Comparison of ENCODE assay signal across 9 cellular contexts in the genomic region with DNA sequence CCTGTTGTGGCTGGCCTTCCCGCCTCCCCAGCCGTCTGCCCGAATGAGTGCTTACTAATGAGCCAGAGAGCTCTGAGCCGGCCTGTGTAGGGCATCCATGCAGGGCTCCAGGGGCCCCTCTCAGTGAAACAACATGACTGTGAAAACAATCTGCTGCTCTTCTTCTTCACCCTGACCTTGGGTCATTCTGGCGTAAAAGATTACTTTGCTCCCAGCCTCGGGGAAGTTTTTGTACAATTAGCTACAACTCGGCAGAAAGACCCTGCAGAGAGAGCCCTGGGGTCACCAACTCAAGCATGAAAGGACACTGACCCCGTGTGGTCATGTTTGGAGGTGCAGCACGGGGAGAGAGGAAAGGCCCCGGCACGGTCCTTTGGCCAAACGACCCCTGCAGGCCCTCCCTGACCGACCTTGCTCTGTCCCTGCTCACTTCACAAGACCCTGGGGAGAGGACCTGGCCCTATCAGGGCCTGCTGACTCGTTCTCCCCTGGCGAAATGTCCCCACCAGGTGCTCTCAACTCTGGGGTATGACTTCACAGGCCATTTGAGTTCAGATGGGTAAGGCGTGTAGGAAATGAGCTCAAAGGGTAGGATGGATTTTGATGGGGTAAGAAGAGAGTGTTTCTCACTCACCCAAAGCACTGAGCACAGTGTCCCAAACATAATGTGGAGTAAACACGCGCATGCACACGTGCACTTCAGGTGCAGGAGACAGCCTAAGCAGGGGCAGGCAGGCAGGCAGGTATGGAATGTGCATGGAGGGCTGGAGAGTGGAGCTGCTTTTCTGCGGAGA. TPM values are rescaled to one million over a fixed set of nuclear protein-coding genes. Genes with fewer than 3 reads are reported as not detected.
DNase-seq lines count a peak whose midpoint lies in the region; ATAC-seq and TF ChIP-seq lines count a peak whose summit lies in the region.
"Had no signal": no experiment of that assay in that cellular context is flagged by ENCODE, and none has a peak within 500 bp of the region (broad histone marks: within the 10 kb centered on the region; RNA-seq: fewer than 3 reads in every experiment).

No MANE protein-coding gene starts in this region.

- H2AFZ ChIP-seq in KMS-11 (ENCODE audit: low read depth) = peak overlapping the region; percentile 84

- TF ChIP-seq CTCF in KMS-11 (conservative IDR thresholded peaks at IDR 0.05; ENCODE audit: low read depth, low read length) = peak; percentile 99
- TF ChIP-seq CTCF in heart right ventricle (IDR thresholded peaks at IDR 0.05) = peak; percentile 81 to 98 (median 96)
- TF ChIP-seq CTCF in upper lobe of right lung (IDR thresholded peaks at IDR 0.05) = peak; percentile 97

- H3K9me3 Mint-ChIP-seq in activated naive CD4-positive, alpha-beta T cell treated with anti-CD3 and anti-CD28 coated beads for 36 hours = no peaks in the 10 kb centered on the region
- H3K9me3 Mint-ChIP-seq: dendritic cell treated with granulocyte-macrophage colony-stimulating factor and Interleukin-4, amounts not matched to agents 40 ng/mL and 50 ng/mL, for 4 days had no signal

- no peak overlapping the region for H3K4me3 Mint-ChIP-seq in activated naive CD4-positive, alpha-beta T cell treated with anti-CD3 and anti-CD28 coated beads for 36 hours
- H3K4me3 Mint-ChIP-seq: dendritic cell treated with granulocyte-macrophage colony-stimulating factor and Interleukin-4, amounts not matched to agents 40 ng/mL and 50 ng/mL, for 4 days had no signal

- WGBS in heart right ventricle, 2 donors = 24 to 26% methylated on average over 20 of the region's 20 CpGs

- H3K27ac ChIP-seq in KMS-11 (peak overlapping the region; percentile 14; the same call in 1 of the 2 replicates), heart right ventricle (peak overlapping the region in 2 of 10 donors; percentile 31 to 48), upper lobe of right lung (no peak overlapping the region)

- CTCF ChIA-PET in activated naive CD4-positive, alpha-beta T cell treated with anti-CD3 and anti-CD28 coated beads for 36 hours (lab: Charles Lee) = interaction anchor here (0.6 to 4.3 kb wide), 44 partner anchors 12 to 691 kb away, joined by 3 to 71 read pairs (median 4); a partner anchor contains a TSS

- peak overlapping the region; percentile 67 for H3K4me2 ChIP-seq in KMS-11

- no peaks in the 10 kb centered on the region for H3K27me3 Mint-ChIP-seq in activated naive CD4-positive, alpha-beta T cell treated with anti-CD3 and anti-CD28 coated beads for 36 hours (ENCODE audit: low read depth)
- H3K27me3 Mint-ChIP-seq: dendritic cell treated with granulocyte-macrophage colony-stimulating factor and Interleukin-4, amounts not matched to agents 40 ng/mL and 50 ng/mL, for 4 days had no signal

- peaks cover 13% of the 10 kb centered on the region for H3K4me1 Mint-ChIP-seq in activated naive CD4-positive, alpha-beta T cell treated with anti-CD3 and anti-CD28 coated beads for 36 hours (ENCODE audit: low read depth)

- H3K4me3 ChIP-seq in KMS-11 (IDR thresholded peaks at IDR 0.05; ENCODE audit: insufficient read depth, low read depth, low read length) = peak overlapping the region; percentile 53
- H3K4me3 ChIP-seq in heart right ventricle = peak overlapping the region in 3 of 10 donors; percentile 2 to 18 (median 6)
- no peak overlapping the region for H3K4me3 ChIP-seq in upper lobe of right lung

- ATAC-seq in GM21526 (IDR thresholded peaks at IDR 0.05; ENCODE audit: low FRiP score, unreplicated experiment) (peak; percentile 81), heart right ventricle (peak; percentile 71 to 88 (median 85)), upper lobe of right lung (peak; percentile 90)

- H3K27ac Mint-ChIP-seq in activated naive CD4-positive, alpha-beta T cell treated with anti-CD3 and anti-CD28 coated beads for 36 hours = peak overlapping the region; percentile 33
- H3K27ac Mint-ChIP-seq: dendritic cell treated with granulocyte-macrophage colony-stimulating factor and Interleukin-4, amounts not matched to agents 40 ng/mL and 50 ng/mL, for 4 days had no signal

- H3K4me1 ChIP-seq in KMS-11 (ENCODE audit: low read depth, poor library complexity, severe bottlenecking) (peaks cover 25% of the 10 kb centered on the region), heart right ventricle (peaks cover 0 to 10% (median 7%) of the 10 kb centered on the region in 9 donors), upper lobe of right lung (peaks cover 5% of the 10 kb centered on the region)

- H3K9me3 ChIP-seq in heart right ventricle = no peaks in the 10 kb centered on the region
- H3K9me3 ChIP-seq in upper lobe of right lung = no peaks in the 10 kb centered on the region

- H4K20me1 ChIP-seq in KMS-11 (ENCODE audit: insufficient read depth) = no peaks in the 10 kb centered on the region

- H3K27me3 ChIP-seq in KMS-11 (ENCODE audit: insufficient read depth, low read depth) (no peaks in the 10 kb centered on the region), heart right ventricle (no peaks in the 10 kb centered on the region), upper lobe of right lung (no peaks in the 10 kb centered on the region)

- H3K9ac ChIP-seq in KMS-11 = peak overlapping the region; percentile 21; the same call in 1 of the 2 replicates

- DNase-seq in DMS114 treated with DMSO at 0.1 percent for 48 hours (lab: John Stamatoyannopoulos, UW; ENCODE audit: unreplicated experiment) (peak; percentile 42), SK-MEL-5 (ENCODE audit: low read depth, low spot score) (peak; percentile 82), heart right ventricle (peak; percentile 74 to 79), posterior vena cava (ENCODE audit: low spot score) (peak; percentile 89), upper lobe of right lung (peak; percentile 78)
- peak; percentile 77 for DNase-seq in activated naive CD4-positive, alpha-beta T cell treated with anti-CD3 and anti-CD28 coated beads for 36 hours

- no peaks in the 10 kb centered on the region for H3K36me3 ChIP-seq in KMS-11 (ENCODE audit: insufficient read depth)
- H3K36me3 ChIP-seq in heart right ventricle = no peaks in the 10 kb centered on the region
- no peaks in the 10 kb centered on the region for H3K36me3 ChIP-seq in upper lobe of right lung

- intact Hi-C loops in activated naive CD4-positive, alpha-beta T cell treated with anti-CD3 and anti-CD28 coated beads for 36 hours (cut with micrococcal nuclease) = loop anchor here (1.0 to 5.0 kb wide), 5 partner anchors 228 to 690 kb away; no protein-coding TSS in a partner anchor
- intact Hi-C loops in heart right ventricle (cut with DNase I) (loop anchor here (1.0 to 10.0 kb wide), 17 partner anchors 60 to 698 kb away; no protein-coding TSS in a partner anchor), posterior vena cava (cut with DNase I) (loop anchor here (5.0 to 10.0 kb wide), 3 partner anchors 190 to 468 kb away; no protein-coding TSS in a partner anchor), upper lobe of right lung (cut with DNase I) (loop anchor here (10.0 kb wide), 2 partner anchors 228 to 458 kb away; no protein-coding TSS in a partner anchor)

- H3K36me3 Mint-ChIP-seq in activated naive CD4-positive, alpha-beta T cell treated with anti-CD3 and anti-CD28 coated beads for 36 hours (ENCODE audit: low read depth) = no peaks in the 10 kb centered on the region

- in situ Hi-C loops in SK-MEL-5 (cut with HindIII; ENCODE audit: low pct_unique_long_range_greater_than_20kb, low sequenced_read_pairs) = loop anchor here (10.0 to 25.0 kb wide), 2 partner anchors 215 to 478 kb away; no protein-coding TSS in a partner anchor

- H3K79me2 ChIP-seq in KMS-11 (ENCODE audit: insufficient read depth, low read depth) = no peaks in the 10 kb centered on the region

RNA-seq across cellular contexts. Expression of a gene that starts 22.9 kb away (rescaled TPM):
- total RNA-seq in SK-MEL-5 (2014; rRNA removed; shearing (Covaris generic)) = 28.6 and 28.9 TPM in 2 replicates
- 23.5 and 36.0 TPM in 2 replicates for polyA plus RNA-seq in SK-MEL-5 (2015; cell fraction: cytosol; rRNA removed)
- polyA plus RNA-seq in SK-MEL-5 (2015; cell fraction: nucleus; rRNA removed) = 7.9 and 9.8 TPM in 2 replicates
- 10 to 100 TPM; 35.1 to 36.1 TPM for total RNA-seq in activated naive CD4-positive, alpha-beta T cell treated with anti-CD3 and anti-CD28 coated beads for 36 hours
- total RNA-seq in heart right ventricle = 10 to 100 TPM; 44.5 to 63.4 (median 51.1) TPM
- 10 to 100 TPM; 11.9 to 23.7 TPM for polyA plus RNA-seq in heart right ventricle
- total RNA-seq in posterior vena cava = 10 to 100 TPM; 71.7 to 91.1 TPM
- total RNA-seq in upper lobe of right lung = 44.0 TPM
